In the genomic region with DNA sequence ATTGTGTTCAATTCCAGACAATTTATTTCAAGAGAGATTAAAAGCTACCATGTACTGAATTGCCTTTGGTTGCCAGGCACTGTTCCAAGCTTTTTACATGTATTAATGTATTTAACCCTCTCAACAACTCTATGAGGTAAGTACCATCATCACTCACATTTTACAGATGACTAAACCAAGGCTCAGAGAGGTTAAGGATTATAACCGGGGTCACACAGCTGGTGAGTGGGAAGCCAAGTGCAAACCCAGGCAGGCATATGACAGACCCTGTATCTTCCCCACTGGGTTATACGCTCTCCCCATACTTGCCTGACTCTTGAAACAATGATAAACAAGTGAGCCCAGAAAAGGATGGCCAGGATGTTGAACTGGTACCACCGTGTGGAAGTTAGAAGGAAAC, we compare ENCODE assay signal across 29 cellular contexts.
"Had no signal": no experiment of that assay in that cellular context is flagged by ENCODE, and none has a peak within 500 bp of the region (broad histone marks: within the 10 kb centered on the region; RNA-seq: fewer than 3 reads in every experiment).

No MANE protein-coding gene starts in this region.

- H3K9ac ChIP-seq: SK-N-SH had no signal

- H3K4me1 ChIP-seq: adrenal gland had no signal

- H3K36me3 ChIP-seq: adrenal gland, Peyer's patch, SJSA1 had no signal

- FAIRE-seq: astrocyte, bronchial epithelial cell, colon, TTC549 had no signal

- H3K4me2 ChIP-seq: SK-N-SH had no signal

- H3K4me3 ChIP-seq: adrenal gland, body of pancreas, Peyer's patch, SJSA1 had no signal

- H3K27ac ChIP-seq: adrenal gland, body of pancreas, Peyer's patch, SJSA1 had no signal

- H3K9me3 ChIP-seq: adrenal gland, body of pancreas, Peyer's patch, SJSA1, SK-N-SH had no signal

- H3K27me3 ChIP-seq: adrenal gland, body of pancreas, Peyer's patch, SJSA1 had no signal

- ATAC-seq: activated naive CD4-positive, alpha-beta T cell treated with anti-CD3 and anti-CD28 coated beads, Interleukin-2, amount 50 U/mL, for 72 hours; activated T-cell treated with anti-CD3 and anti-CD28 coated beads, Interleukin-2, amount 50 U/mL, for 4 hours; body of pancreas; PC-3 had no signal

- DNase-seq: activated CD4-positive, alpha-beta memory T cell treated with anti-CD3 and anti-CD28 coated beads for 36 hours; activated CD4-positive, alpha-beta T cell treated with anti-CD3 and anti-CD28 coated beads, Interleukin-2, amount 50 U/mL, for 1 hour; activated CD8-positive, alpha-beta memory T cell treated with anti-CD3 and anti-CD28 coated beads, Interleukin-2, amount 50 U/mL, for 4 hours; activated gamma-delta T cell treated with Interleukin-2 at 50 U/mL for 16 hours; activated naive CD4-positive, alpha-beta T cell treated with anti-CD3 and anti-CD28 coated beads for 36 hours; activated T-cell treated with anti-CD3 and anti-CD28 coated beads for 4 hours; activated T-cell treated with anti-CD3 and anti-CD28 coated beads, Interleukin-2, amount 50 U/mL, for 4 hours; adrenal gland; body of pancreas; central memory CD4-positive, alpha-beta T cell; NCI-H1105; NCI-H1417 treated with DMSO at 0.1 percent for 48 hours; NCI-H2029; NCI-H345; NCI-H510A; NCI-H526; NCI-H748 treated with DMSO at 0.1 percent for 48 hours; NK-92 treated with Interleukin-12 subunit alpha and Interleukin-12 subunit beta, amount 100 ng/mL, for 24 hours; PC-3; Peyer's patch; RPMI8226; SHP77 treated with DMSO at 0.1 percent for 48 hours; SK-N-SH had no signal
